22 cellular contexts compared by ENCODE assay signal in genomic region chr12:24751181-24751580, GRCh38.
"Had no signal": no experiment of that assay in that cellular context is flagged by ENCODE, and none has a peak within 500 bp of the region (broad histone marks: within the 10 kb centered on the region; RNA-seq: fewer than 3 reads in every experiment).

No MANE protein-coding gene starts in this region.

- DNase-seq: activated CD4-positive, alpha-beta T cell treated with anti-CD3 and anti-CD28 coated beads for 48 hours; activated naive CD8-positive, alpha-beta T cell treated with anti-CD3 and anti-CD28 coated beads, Interleukin-2, amount 10 ng/mL, durations not matched to agents 7 days and 5 days; activated T-cell treated with anti-CD3 and anti-CD28 coated beads, Interleukin-2, amount 50 U/mL, for 1 hour; aorta; foreskin keratinocyte; head of caudate nucleus; islet precursor cell; mammary epithelial cell; occipital lobe; sigmoid colon; stimulated activated CD4-positive, alpha-beta T cell treated with anti-CD3 and anti-CD28 coated beads, Interleukin-12 subunit alpha, Interleukin-12 subunit beta, amount 100 ng/mL, for 4 hours; stimulated activated CD4-positive, alpha-beta T cell treated with anti-CD3 and anti-CD28 coated beads, Interleukin-2, amount 100 ng/mL, for 48 hours; stimulated activated CD8-positive, alpha-beta memory T cell treated with anti-CD3 and anti-CD28 coated beads, Interleukin-4, amount 100 ng/mL, for 48 hours; stimulated activated naive CD8-positive, alpha-beta T cell treated with anti-CD3 and anti-CD28 coated beads, Interleukin-15, amount 100 ng/mL, for 72 hours; T-cell; T1000; testis; upper lobe of right lung had no signal

- FAIRE-seq: colon had no signal

- H3K9me3 ChIP-seq: esophagus muscularis mucosa, sigmoid colon, testis, upper lobe of right lung had no signal

- H3K4me1 ChIP-seq: esophagus muscularis mucosa, sigmoid colon, testis, upper lobe of right lung had no signal

- H3K27ac ChIP-seq: esophagus muscularis mucosa, foreskin keratinocyte, sigmoid colon, testis, upper lobe of right lung had no signal

- ATAC-seq: foreskin keratinocyte; left lobe of liver; natural killer cell treated with Interleukin-12 subunit alpha and Interleukin-12 subunit beta and Interleukin-15 and Interleukin-18, amount 100 ng/mL, for 72 hours; stimulated activated naive CD8-positive, alpha-beta T cell treated with anti-CD3 and anti-CD28 coated beads, Interleukin-15, amount 100 ng/mL, for 72 hours; T-cell; upper lobe of right lung had no signal

- H3K4me3 ChIP-seq: esophagus muscularis mucosa, sigmoid colon, testis, upper lobe of right lung had no signal

- H3K36me3 ChIP-seq: esophagus muscularis mucosa, sigmoid colon, upper lobe of right lung had no signal

- H3K27me3 ChIP-seq: esophagus muscularis mucosa, foreskin keratinocyte, sigmoid colon, testis, upper lobe of right lung had no signal
